In the genomic region with DNA sequence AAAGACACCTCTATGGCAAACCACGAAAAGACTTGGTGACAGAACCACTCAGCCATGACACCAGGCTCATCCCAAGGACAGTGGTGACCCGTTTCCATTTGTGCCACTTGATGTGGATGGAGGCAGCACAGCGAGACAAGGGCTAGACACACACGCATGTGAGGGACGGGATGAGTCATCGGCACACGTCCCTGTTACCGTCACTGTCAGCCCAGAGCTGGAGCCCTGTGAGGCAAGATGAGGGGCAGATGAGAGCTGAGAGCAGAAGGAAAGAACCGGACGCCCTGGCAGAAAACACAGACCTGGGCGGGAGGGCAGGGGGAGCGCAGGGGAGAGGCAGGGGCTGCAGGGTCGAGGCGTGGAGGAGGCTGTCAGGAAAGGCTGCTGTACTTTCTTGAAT, we compare ENCODE assay signal across 1 cellular context.
TF ChIP-seq lines count a peak whose summit lies in the region.

No MANE protein-coding gene starts in this region.

TF ChIP-seq in IMR-90, 13 proteins besides CTCF, POLR2A, EP300 and RAD21:
- no peak for TF ChIP-seq RCOR1 (IDR thresholded peaks at IDR 0.05; ENCODE audit: insufficient replicate concordance, low read length)
- peak; percentile 71 for TF ChIP-seq FOS (IDR thresholded peaks at IDR 0.05; ENCODE audit: low read depth, low read length)
- TF ChIP-seq CEBPB (IDR thresholded peaks at IDR 0.05; ENCODE audit: low read depth, low read length) = peak; percentile 43; the same call in 1 of the 2 replicates
- peak; percentile 71 for TF ChIP-seq BHLHE40 (IDR thresholded peaks at IDR 0.05; ENCODE audit: low read depth, low read length)
- TF ChIP-seq, protein P1, sequence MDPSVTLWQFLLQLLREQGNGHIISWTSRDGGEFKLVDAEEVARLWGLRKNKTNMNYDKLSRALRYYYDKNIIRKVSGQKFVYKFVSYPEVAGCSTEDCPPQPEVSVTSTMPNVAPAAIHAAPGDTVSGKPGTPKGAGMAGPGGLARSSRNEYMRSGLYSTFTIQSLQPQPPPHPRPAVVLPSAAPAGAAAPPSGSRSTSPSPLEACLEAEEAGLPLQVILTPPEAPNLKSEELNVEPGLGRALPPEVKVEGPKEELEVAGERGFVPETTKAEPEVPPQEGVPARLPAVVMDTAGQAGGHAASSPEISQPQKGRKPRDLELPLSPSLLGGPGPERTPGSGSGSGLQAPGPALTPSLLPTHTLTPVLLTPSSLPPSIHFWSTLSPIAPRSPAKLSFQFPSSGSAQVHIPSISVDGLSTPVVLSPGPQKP (IDR thresholded peaks at IDR 0.05; ENCODE audit: borderline replicate concordance, low read depth, low read length) = no peak
